33 cellular contexts compared by ENCODE assay signal in the genomic region with DNA sequence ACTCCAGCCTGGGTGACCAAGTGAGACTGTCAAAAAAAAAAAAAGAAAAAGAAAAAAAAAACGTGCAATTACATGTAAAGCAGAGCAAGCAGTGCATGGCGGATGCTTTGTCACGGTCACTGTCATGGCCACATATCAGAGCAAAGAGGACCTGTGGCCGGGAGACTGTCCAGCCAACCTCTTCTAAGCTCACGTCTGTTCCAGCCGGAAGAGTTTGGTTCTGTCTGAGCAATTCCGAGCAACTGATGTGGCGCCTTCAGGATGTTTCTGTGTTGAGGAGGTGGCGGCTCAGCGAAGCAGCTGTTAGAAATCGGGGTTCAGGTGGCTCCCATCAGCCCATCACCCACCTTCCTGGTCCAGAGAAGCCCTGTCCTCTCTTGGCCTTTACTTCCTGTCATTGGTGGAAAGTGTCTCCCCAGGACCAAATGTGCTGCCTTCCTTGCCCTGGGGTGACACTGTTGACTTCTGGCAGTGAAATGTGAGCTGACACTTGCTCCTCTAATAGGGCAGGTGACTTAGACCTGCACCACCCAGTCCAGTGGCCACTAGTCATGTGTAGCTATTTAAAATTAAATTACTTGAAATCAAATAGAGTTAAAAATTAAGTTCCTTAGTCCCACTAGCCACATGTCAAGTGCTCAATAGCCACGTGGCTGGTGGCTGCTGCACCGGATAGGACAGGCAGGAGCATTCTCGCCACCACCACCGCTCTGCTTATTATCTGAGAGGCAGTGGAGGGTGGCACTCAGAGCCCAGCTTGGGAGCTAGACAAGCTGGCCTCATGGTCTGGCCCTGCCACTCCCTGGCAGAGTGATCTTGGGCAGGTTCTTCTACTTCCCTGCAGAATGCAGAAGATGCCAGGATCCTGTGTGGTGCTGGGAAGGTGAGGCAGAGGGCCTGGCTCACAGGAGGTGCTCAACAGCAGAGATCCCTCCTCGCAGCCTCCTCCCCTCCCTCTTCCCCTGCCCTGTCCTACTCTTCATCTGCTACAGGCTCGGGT.
DNase-seq lines count a peak whose midpoint lies in the region; ATAC-seq, FAIRE-seq and TF ChIP-seq lines count a peak whose summit lies in the region.
"Had no signal": no experiment of that assay in that cellular context is flagged by ENCODE, and none has a peak within 500 bp of the region (broad histone marks: within the 10 kb centered on the region; RNA-seq: fewer than 3 reads in every experiment).

No MANE protein-coding gene starts in this region.

- no peaks in the 10 kb centered on the region for H3K27me3 ChIP-seq in BLaER1 treated with 17β-estradiol and CSF1 and Interleukin-3, amounts not matched to agents 10 nM and 100 nM
- no peaks in the 10 kb centered on the region for H3K27me3 ChIP-seq in psoas muscle (ENCODE audit: insufficient read depth in 3 of 3, low read length in 2 of 3)
- H3K27me3 ChIP-seq in CD4-positive, alpha-beta T cell (ENCODE audit: control insufficient read depth, insufficient read depth, low read length): no peaks in the 10 kb centered on the region
- H3K27me3 ChIP-seq: adrenal gland, body of pancreas, vagina had no signal

- H3K9ac ChIP-seq in BLaER1 treated with 17β-estradiol and CSF1 and Interleukin-3, amounts not matched to agents 10 nM and 100 nM: peak overlapping the region in 4 of 11 experiments; percentile 22 to 45 (median 36); a peak in 5 of 22 replicates
- no peak overlapping the region for H3K9ac ChIP-seq in kidney (ENCODE audit: low read length in 2 of 2)

- CTCF ChIA-PET in CD4-positive, alpha-beta T cell (lab: Charles Lee): no interaction called here

- ATAC-seq in psoas muscle: peak in 3 of 4 donors; percentile 47 to 67 (median 61)
- ATAC-seq in CD4-positive, alpha-beta T cell (ENCODE audit: poor library complexity): no peak
- ATAC-seq in GM19463 (IDR thresholded peaks at IDR 0.05; ENCODE audit: unreplicated experiment): no peak
- ATAC-seq: activated CD8-positive, alpha-beta T cell treated with anti-CD3 and anti-CD28 coated beads, Interleukin-2, amount 10 ng/mL, durations not matched to agents 7 days and 5 days; activated T-helper 17 cell treated with anti-CD3 and anti-CD28 coated beads, Interleukin-2, amount 50 U/mL, for 72 hours; body of pancreas; left colon had no signal

- peaks cover 0 to 39% (median 9%) of the 10 kb centered on the region in 11 experiments; a peak in 13 of 22 replicates for H3K36me3 ChIP-seq in BLaER1 treated with 17β-estradiol and CSF1 and Interleukin-3, amounts not matched to agents 10 nM and 100 nM
- H3K36me3 ChIP-seq in kidney (ENCODE audit: control insufficient read depth in 1 of 2, insufficient read depth in 2 of 2, low read length in 2 of 2) (peaks cover 0 to 6% of the 10 kb centered on the region in 2 donors), psoas muscle (ENCODE audit: insufficient read depth in 1 of 2, low read depth in 1 of 2) (peaks cover 0 to 5% of the 10 kb centered on the region in 2 donors)
- H3K36me3 ChIP-seq: adrenal gland had no signal

- H3K27ac ChIP-seq in BLaER1 treated with 17β-estradiol and CSF1 and Interleukin-3, amounts not matched to agents 10 nM and 100 nM: peak overlapping the region in 7 of 11 experiments; percentile 4 to 59 (median 20); a peak in 8 of 22 replicates
- peak overlapping the region; percentile 45 to 68 for H3K27ac ChIP-seq in kidney (ENCODE audit: low read depth in 2 of 2, low read length in 2 of 2)
- H3K27ac ChIP-seq in psoas muscle: peak overlapping the region; percentile 21
- no peak overlapping the region for H3K27ac ChIP-seq in CD4-positive, alpha-beta T cell (ENCODE audit: low read depth, low read length)
- H3K27ac ChIP-seq: adrenal gland, body of pancreas, HL-60, vagina had no signal

- peaks cover 51 to 100% (median 85%) of the 10 kb centered on the region in 10 experiments for H3K4me1 ChIP-seq in BLaER1 treated with 17β-estradiol and CSF1 and Interleukin-3, amounts not matched to agents 10 nM and 100 nM
- H3K4me1 ChIP-seq in kidney (ENCODE audit: control insufficient read depth in 1 of 2, insufficient read depth in 1 of 2, low read depth in 1 of 2, low read length in 2 of 2) (peaks cover 30 to 35% of the 10 kb centered on the region in 2 donors), psoas muscle (peaks cover 8% of the 10 kb centered on the region)
- H3K4me1 ChIP-seq: adrenal gland had no signal

- H3K27ac Mint-ChIP-seq in CD4-positive, alpha-beta T cell: no peak overlapping the region
- H3K27ac Mint-ChIP-seq: activated CD8-positive, alpha-beta T cell treated with anti-CD3 and anti-CD28 coated beads, Interleukin-2, amount 10 ng/mL, durations not matched to agents 7 days and 5 days; activated naive CD4-positive, alpha-beta T cell treated with anti-CD3 and anti-CD28 coated beads, Interleukin-2, amount 10 ng/mL, durations not matched to agents 7 days and 5 days; activated T-helper 17 cell treated with anti-CD3 and anti-CD28 coated beads, Interleukin-2, amount 50 U/mL, for 72 hours; CD8-positive, alpha-beta memory T cell; immature natural killer cell; naive B cell had no signal

- H3K27me3 Mint-ChIP-seq in CD4-positive, alpha-beta T cell: peaks cover 8% of the 10 kb centered on the region

- peak overlapping the region; percentile 33 to 80 (median 69) for H3K4me2 ChIP-seq in BLaER1 treated with 17β-estradiol and CSF1 and Interleukin-3, amounts not matched to agents 10 nM and 100 nM

- H4K20me1 ChIP-seq in BLaER1 treated with 17β-estradiol and CSF1 and Interleukin-3, amounts not matched to agents 10 nM and 100 nM: peaks cover 0 to 19% (median 0%) of the 10 kb centered on the region in 11 experiments; a peak in 5 of 22 replicates

- no peak overlapping the region for H3K4me3 Mint-ChIP-seq in CD4-positive, alpha-beta T cell
- H3K4me3 Mint-ChIP-seq: activated CD8-positive, alpha-beta T cell treated with anti-CD3 and anti-CD28 coated beads, Interleukin-2, amount 10 ng/mL, durations not matched to agents 7 days and 5 days; activated naive CD4-positive, alpha-beta T cell treated with anti-CD3 and anti-CD28 coated beads, Interleukin-2, amount 10 ng/mL, durations not matched to agents 7 days and 5 days; activated T-helper 17 cell treated with anti-CD3 and anti-CD28 coated beads, Interleukin-2, amount 50 U/mL, for 72 hours; CD8-positive, alpha-beta memory T cell; immature natural killer cell; naive B cell had no signal

- WGBS in psoas muscle, 3 donors: 70 to 91% (median 73%) methylated on average over 16 to 17 of the region's 17 CpGs

- POLR2A ChIA-PET in CD4-positive, alpha-beta T cell (lab: Charles Lee): no interaction called here

- H3K9me3 ChIP-seq in BLaER1 treated with 17β-estradiol and CSF1 and Interleukin-3, amounts not matched to agents 10 nM and 100 nM (replicated peaks in 1 of 11): no peaks in the 10 kb centered on the region
- H3K9me3 ChIP-seq in kidney (ENCODE audit: control insufficient read depth in 1 of 2, low read length in 2 of 2) (no peaks in the 10 kb centered on the region), psoas muscle (no peaks in the 10 kb centered on the region)
- H3K9me3 ChIP-seq in CD4-positive, alpha-beta T cell (ENCODE audit: control insufficient read depth, low read length): no peaks in the 10 kb centered on the region
- H3K9me3 ChIP-seq: adrenal gland, body of pancreas, vagina had no signal

- no peaks in the 10 kb centered on the region for H3K9me3 Mint-ChIP-seq in CD4-positive, alpha-beta T cell
- H3K9me3 Mint-ChIP-seq: activated naive CD4-positive, alpha-beta T cell treated with anti-CD3 and anti-CD28 coated beads, Interleukin-2, amount 10 ng/mL, durations not matched to agents 7 days and 5 days; activated T-helper 17 cell treated with anti-CD3 and anti-CD28 coated beads, Interleukin-2, amount 50 U/mL, for 72 hours; CD8-positive, alpha-beta memory T cell; immature natural killer cell; naive B cell had no signal

- no peaks in the 10 kb centered on the region for H3K36me3 Mint-ChIP-seq in CD4-positive, alpha-beta T cell (ENCODE audit: low read depth)
- H3K36me3 Mint-ChIP-seq: activated naive CD4-positive, alpha-beta T cell treated with anti-CD3 and anti-CD28 coated beads, Interleukin-2, amount 10 ng/mL, durations not matched to agents 7 days and 5 days; CD8-positive, alpha-beta memory T cell; immature natural killer cell; naive B cell had no signal

- peak; percentile 47 to 61 for DNase-seq in cerebellar nuclear complex (lab: John Stamatoyannopoulos, UW)
- DNase-seq in kidney: no peak
- DNase-seq in psoas muscle: no peak
- DNase-seq in CD4-positive, alpha-beta T cell: no peak
- DNase-seq in HT-29 (ENCODE audit: low spot score): no peak
- DNase-seq in medulla oblongata (ENCODE audit: extremely low spot score): no peak
- DNase-seq: activated CD8-positive, alpha-beta T cell treated with anti-CD3 and anti-CD28 coated beads, Interleukin-2, amount 10 ng/mL, durations not matched to agents 7 days and 5 days; activated naive CD4-positive, alpha-beta T cell treated with anti-CD3 and anti-CD28 coated beads, Interleukin-2, amount 10 ng/mL, durations not matched to agents 7 days and 5 days; adrenal gland; AML-193; body of pancreas; CD8-positive, alpha-beta memory T cell; DMS 273 treated with DMSO at 0.1 percent for 48 hours; hypothalamus; immature natural killer cell; MM.1S; naive B cell; NCI-H1105 treated with DMSO at 0.1 percent for 48 hours; NCI-H2029; NCI-H526; nucleus accumbens; SHP77 treated with DMSO at 0.1 percent for 48 hours; stimulated activated CD4-positive, alpha-beta T cell treated with anti-CD3 and anti-CD28 coated beads, Interleukin-15, amount 100 ng/mL, for 24 hours; stimulated activated naive CD4-positive, alpha-beta T cell; SW 1271 had no signal

- no peak for TF ChIP-seq CTCF in kidney (IDR thresholded peaks at IDR 0.05; ENCODE audit: borderline replicate concordance, extremely low read depth, insufficient read depth)
- no peak for TF ChIP-seq CTCF in psoas muscle (IDR thresholded peaks at IDR 0.05)
- TF ChIP-seq CTCF in CD4-positive, alpha-beta T cell (IDR thresholded peaks at IDR 0.05): no peak

- intact Hi-C loops in kidney (cut with DNase I): no loop called here
- intact Hi-C loops in psoas muscle (cut with DNase I): no loop called here
- intact Hi-C loops in CD4-positive, alpha-beta T cell (cut with DNase I, micrococcal nuclease): no loop called here

- no peaks in the 10 kb centered on the region for H3K4me1 Mint-ChIP-seq in CD4-positive, alpha-beta T cell (ENCODE audit: low read depth)
- H3K4me1 Mint-ChIP-seq: activated naive CD4-positive, alpha-beta T cell treated with anti-CD3 and anti-CD28 coated beads, Interleukin-2, amount 10 ng/mL, durations not matched to agents 7 days and 5 days; activated T-helper 17 cell treated with anti-CD3 and anti-CD28 coated beads, Interleukin-2, amount 50 U/mL, for 72 hours; CD8-positive, alpha-beta memory T cell; immature natural killer cell had no signal

- H3K4me3 ChIP-seq in BLaER1 treated with 17β-estradiol and CSF1 and Interleukin-3, amounts not matched to agents 10 nM and 100 nM: no peak overlapping the region
- H3K4me3 ChIP-seq in kidney (ENCODE audit: low read length in 2 of 2) (no peak overlapping the region), psoas muscle (no peak overlapping the region)
- H3K4me3 ChIP-seq: adrenal gland, body of pancreas, vagina had no signal

- FAIRE-seq in kidney (lab: Jason Lieb, UNC): no peak
- FAIRE-seq: GM18507, GM19239 had no signal

Comparison
In these comparisons a context has a peak if more than half of its experiments do, and no peak if none do; other contexts are left out.
1. DNase-seq: peak in cerebellar nuclear complex (2 of 2); none in kidney (single experiment), psoas muscle (0 of 2), CD4-positive, alpha-beta T cell (0 of 10), HT-29 (single experiment) and medulla oblongata (single experiment).
2. ATAC-seq: peak in psoas muscle (3 of 4); none in CD4-positive, alpha-beta T cell (single experiment) and GM19463 (single experiment).